1 cellular context compared by ENCODE assay signal in genomic region chr5:95646226-95646568, GRCh38.
A peak's percentile ranks its signal among the peaks of the same experiment; 100 is the strongest.
TF ChIP-seq lines count a peak whose summit lies in the region.
"Not testable (repeated sequence)": the region's sequence is repeated elsewhere in the genome, so short reads cannot be mapped to it uniquely, and the experiment has no call there.

No MANE protein-coding gene starts in this region.

TF ChIP-seq in K562, 482 proteins besides CTCF, POLR2A, EP300 and RAD21 (continues in another document):
- TF ChIP-seq MGA (IDR thresholded peaks at IDR 0.05) (0 out of 2 replicates have a peak, but pooled peaks have one; percentile 59), ZNF589 (CRISPR knock-in tag; IDR thresholded peaks at IDR 0.05; ENCODE audit: low read depth) (0 out of 2 replicates have a peak, but pooled peaks have one; percentile 47), CREB3 (tag; conservative IDR thresholded peaks at IDR 0.05; ENCODE audit: low read depth) (peak; percentile 55; the same call in 1 of the 2 replicates), MTF1 (CRISPR knock-in tag; IDR thresholded peaks at IDR 0.05; ENCODE audit: borderline replicate concordance) (0 out of 2 replicates have a peak, but pooled peaks have one; percentile 78), SMARCE1 (IDR thresholded peaks at IDR 0.05) (0 out of 2 replicates have a peak, but pooled peaks have one; percentile 17), ZNF212 (CRISPR knock-in tag; IDR thresholded peaks at IDR 0.05) (peak; percentile 70; the same call in 1 of the 2 replicates), ZNF277 (CRISPR knock-in tag; IDR thresholded peaks at IDR 0.05; ENCODE audit: borderline replicate concordance) (peak; percentile 78; the same call in 1 of the 2 replicates), NFIX (CRISPR knock-in tag; IDR thresholded peaks at IDR 0.05; ENCODE audit: low read depth) (peak; percentile 36; the same call in 1 of the 2 replicates), BRD9 (IDR thresholded peaks at IDR 0.05; ENCODE audit: low read depth, partially characterized antibody) (peak; percentile 38), ZNF592 (IDR thresholded peaks at IDR 0.05) (peak; percentile 87), TRIM28 (IDR thresholded peaks at IDR 0.05) (0 out of 2 replicates have a peak, but pooled peaks have one; percentile 38), ZFP1 (CRISPR knock-in tag; IDR thresholded peaks at IDR 0.05) (0 out of 2 replicates have a peak, but pooled peaks have one; percentile 27), FOXM1 (IDR thresholded peaks at IDR 0.05; ENCODE audit: low read depth) (peak; percentile 71), ZNF445 (CRISPR knock-in tag; IDR thresholded peaks at IDR 0.05; ENCODE audit: low read depth) (0 out of 2 replicates have a peak, but pooled peaks have one; percentile 58), MLLT1 (IDR thresholded peaks at IDR 0.05) (peak in 1 of 2 experiments; percentile 81; a peak in 2 of 4 replicates), FOXA3 (CRISPR knock-in tag; conservative IDR thresholded peaks at IDR 0.05 in 1 of 2, IDR thresholded peaks at IDR 0.05 in 1 of 2) (0 out of 4 replicates have a peak, but pooled peaks of 1 of the 2 experiments have one; percentile 18), PBX2 (tag; conservative IDR thresholded peaks at IDR 0.05; ENCODE audit: low read depth) (0 out of 2 replicates have a peak, but pooled peaks have one; percentile 9), ZNF408 (CRISPR knock-in tag; IDR thresholded peaks at IDR 0.05; ENCODE audit: low read depth) (0 out of 2 replicates have a peak, but pooled peaks have one; percentile 58), MYBL2 (IDR thresholded peaks at IDR 0.05; ENCODE audit: low read depth) (peak; percentile 73), MBD1 (CRISPR knock-in tag; IDR thresholded peaks at IDR 0.05) (peak; percentile 91; the same call in 1 of the 2 replicates), DPF2 (IDR thresholded peaks at IDR 0.05) (peak; percentile 44; the same call in 1 of the 2 replicates), NR2C1 (tag; IDR thresholded peaks at IDR 0.05) (peak; percentile 74; the same call in 1 of the 2 replicates), NR4A1 (tag; IDR thresholded peaks at IDR 0.05) (peak; percentile 54; the same call in 1 of the 2 replicates), TRIM24 (IDR thresholded peaks at IDR 0.05) (peak in 1 of 2 experiments; percentile 61; a peak in 2 of 4 replicates), ZNF41 (CRISPR knock-in tag; conservative IDR thresholded peaks at IDR 0.05) (0 out of 2 replicates have a peak, but pooled peaks have one; percentile 40)
- not testable (repeated sequence) for TF ChIP-seq FOXM1 (CRISPR knock-in tag; IDR thresholded peaks at IDR 0.05; ENCODE audit: low read depth); PBX2 (CRISPR knock-in tag; IDR thresholded peaks at IDR 0.05; ENCODE audit: low read depth); MYBL2 (CRISPR knock-in tag; IDR thresholded peaks at IDR 0.05; ENCODE audit: borderline replicate concordance); NR2C1 (IDR thresholded peaks at IDR 0.05); NR4A1 (CRISPR knock-in tag; IDR thresholded peaks at IDR 0.05)
